8 cellular contexts compared by ENCODE assay signal in genomic region chr9:75186767-75187380, GRCh38.
DNase-seq lines count a peak whose midpoint lies in the region; ATAC-seq and TF ChIP-seq lines count a peak whose summit lies in the region.

No MANE protein-coding gene starts in this region.

- H3K4me3 Mint-ChIP-seq in activated CD8-positive, alpha-beta T cell treated with anti-CD3 and anti-CD28 coated beads for 36 hours = no peak overlapping the region
- no peak overlapping the region for H3K4me3 Mint-ChIP-seq in activated CD8-positive, alpha-beta T cell treated with anti-CD3 and anti-CD28 coated beads, Interleukin-2, amount 10 ng/mL, durations not matched to agents 7 days and 5 days
- H3K4me3 Mint-ChIP-seq in activated naive CD8-positive, alpha-beta T cell treated with anti-CD3 and anti-CD28 coated beads, Interleukin-2, amount 50 U/mL, for 24 hours = no peak overlapping the region

- H3K4me1 ChIP-seq in Peyer's patch = no peaks in the 10 kb centered on the region
- H3K4me1 ChIP-seq in thyroid gland = no peaks in the 10 kb centered on the region

- H3K4me1 Mint-ChIP-seq in activated CD8-positive, alpha-beta T cell treated with anti-CD3 and anti-CD28 coated beads for 36 hours (ENCODE audit: low read depth) = peaks cover 22% of the 10 kb centered on the region
- peaks cover 22% of the 10 kb centered on the region for H3K4me1 Mint-ChIP-seq in activated CD8-positive, alpha-beta T cell treated with anti-CD3 and anti-CD28 coated beads, Interleukin-2, amount 10 ng/mL, durations not matched to agents 7 days and 5 days (ENCODE audit: low read depth)
- H3K4me1 Mint-ChIP-seq in activated naive CD8-positive, alpha-beta T cell treated with anti-CD3 and anti-CD28 coated beads, Interleukin-2, amount 50 U/mL, for 24 hours = peaks cover 8% of the 10 kb centered on the region

- H3K27me3 ChIP-seq in Peyer's patch (no peaks in the 10 kb centered on the region), thyroid gland (no peaks in the 10 kb centered on the region)

- POLR2A ChIA-PET in activated CD8-positive, alpha-beta T cell treated with anti-CD3 and anti-CD28 coated beads for 36 hours (lab: Charles Lee) = no interaction called here
- POLR2A ChIA-PET in activated CD8-positive, alpha-beta T cell treated with anti-CD3 and anti-CD28 coated beads, Interleukin-2, amount 10 ng/mL, durations not matched to agents 7 days and 5 days (lab: Charles Lee) = no interaction called here

- no peak for DNase-seq in activated CD8-positive, alpha-beta T cell treated with anti-CD3 and anti-CD28 coated beads for 36 hours
- DNase-seq in activated CD8-positive, alpha-beta T cell treated with anti-CD3 and anti-CD28 coated beads, Interleukin-2, amount 10 ng/mL, durations not matched to agents 7 days and 5 days = no peak
- DNase-seq in Peyer's patch (no peak), fibroblast of pulmonary artery (ENCODE audit: low read depth) (peak; percentile 49), thyroid gland (no peak), anterior cingulate cortex (lab: John Stamatoyannopoulos, UW) (no peak)
- DNase-seq in activated naive CD8-positive, alpha-beta T cell treated with anti-CD3 and anti-CD28 coated beads, Interleukin-2, amount 50 U/mL, for 24 hours = no peak

- no peaks in the 10 kb centered on the region for H3K27me3 Mint-ChIP-seq in activated CD8-positive, alpha-beta T cell treated with anti-CD3 and anti-CD28 coated beads for 36 hours
- peaks cover 3% of the 10 kb centered on the region for H3K27me3 Mint-ChIP-seq in activated CD8-positive, alpha-beta T cell treated with anti-CD3 and anti-CD28 coated beads, Interleukin-2, amount 10 ng/mL, durations not matched to agents 7 days and 5 days (ENCODE audit: low read depth)
- H3K27me3 Mint-ChIP-seq in activated naive CD8-positive, alpha-beta T cell treated with anti-CD3 and anti-CD28 coated beads, Interleukin-2, amount 50 U/mL, for 24 hours = no peaks in the 10 kb centered on the region

- H3K4me3 ChIP-seq in Peyer's patch (no peak overlapping the region), fibroblast of pulmonary artery (replicated peaks; ENCODE audit: low read depth, low read length) (no peak overlapping the region), thyroid gland (replicated peaks in 1 of 3) (no peak overlapping the region)

- WGBS in thyroid gland, 2 donors = 24 to 28% methylated on average over 4 of the region's 4 CpGs

- H3K9me3 Mint-ChIP-seq in activated CD8-positive, alpha-beta T cell treated with anti-CD3 and anti-CD28 coated beads for 36 hours = no peaks in the 10 kb centered on the region
- no peaks in the 10 kb centered on the region for H3K9me3 Mint-ChIP-seq in activated CD8-positive, alpha-beta T cell treated with anti-CD3 and anti-CD28 coated beads, Interleukin-2, amount 10 ng/mL, durations not matched to agents 7 days and 5 days (ENCODE audit: insufficient read depth)
- no peaks in the 10 kb centered on the region for H3K9me3 Mint-ChIP-seq in activated naive CD8-positive, alpha-beta T cell treated with anti-CD3 and anti-CD28 coated beads, Interleukin-2, amount 50 U/mL, for 24 hours

- H3K36me3 ChIP-seq in Peyer's patch (no peaks in the 10 kb centered on the region), thyroid gland (no peaks in the 10 kb centered on the region)

- peak; percentile 92 for TF ChIP-seq CTCF in activated CD8-positive, alpha-beta T cell treated with anti-CD3 and anti-CD28 coated beads for 36 hours (IDR thresholded peaks at IDR 0.05)
- TF ChIP-seq CTCF in Peyer's patch (IDR thresholded peaks at IDR 0.05) = peak; percentile 73 to 91 (median 80)
- TF ChIP-seq CTCF in fibroblast of pulmonary artery (IDR thresholded peaks at IDR 0.05; ENCODE audit: low read length, missing control alignments) = peak; percentile 89
- TF ChIP-seq CTCF in thyroid gland (IDR thresholded peaks at IDR 0.05) = peak; percentile 21 to 97 (median 86)

- no peaks in the 10 kb centered on the region for H3K36me3 Mint-ChIP-seq in activated CD8-positive, alpha-beta T cell treated with anti-CD3 and anti-CD28 coated beads for 36 hours (ENCODE audit: low read depth)
- peaks cover 4% of the 10 kb centered on the region for H3K36me3 Mint-ChIP-seq in activated CD8-positive, alpha-beta T cell treated with anti-CD3 and anti-CD28 coated beads, Interleukin-2, amount 10 ng/mL, durations not matched to agents 7 days and 5 days (ENCODE audit: low read depth)
- H3K36me3 Mint-ChIP-seq in activated naive CD8-positive, alpha-beta T cell treated with anti-CD3 and anti-CD28 coated beads, Interleukin-2, amount 50 U/mL, for 24 hours (ENCODE audit: low read depth) = peaks cover 3% of the 10 kb centered on the region

- ATAC-seq in activated CD8-positive, alpha-beta T cell treated with anti-CD3 and anti-CD28 coated beads for 36 hours = no peak
- no peak for ATAC-seq in activated CD8-positive, alpha-beta T cell treated with anti-CD3 and anti-CD28 coated beads, Interleukin-2, amount 10 ng/mL, durations not matched to agents 7 days and 5 days
- ATAC-seq in activated naive CD8-positive, alpha-beta T cell treated with anti-CD3 and anti-CD28 coated beads, Interleukin-2, amount 50 U/mL, for 24 hours = no peak
- no peak for ATAC-seq in GM18520 (IDR thresholded peaks at IDR 0.05; ENCODE audit: unreplicated experiment)

- TF ChIP-seq POLR2A in Peyer's patch (IDR thresholded peaks at IDR 0.05) (no peak), thyroid gland (IDR thresholded peaks at IDR 0.05) (no peak)

- H3K9me3 ChIP-seq in Peyer's patch = no peaks in the 10 kb centered on the region
- no peaks in the 10 kb centered on the region for H3K9me3 ChIP-seq in thyroid gland

- no peak overlapping the region for H3K27ac ChIP-seq in Peyer's patch
- no peak overlapping the region for H3K27ac ChIP-seq in thyroid gland

- H3K27ac Mint-ChIP-seq in activated CD8-positive, alpha-beta T cell treated with anti-CD3 and anti-CD28 coated beads for 36 hours = no peak overlapping the region
- H3K27ac Mint-ChIP-seq in activated CD8-positive, alpha-beta T cell treated with anti-CD3 and anti-CD28 coated beads, Interleukin-2, amount 10 ng/mL, durations not matched to agents 7 days and 5 days = no peak overlapping the region
- H3K27ac Mint-ChIP-seq in activated naive CD8-positive, alpha-beta T cell treated with anti-CD3 and anti-CD28 coated beads, Interleukin-2, amount 50 U/mL, for 24 hours = no peak overlapping the region

- CTCF ChIA-PET in activated CD8-positive, alpha-beta T cell treated with anti-CD3 and anti-CD28 coated beads for 36 hours (lab: Charles Lee) = interaction anchor here (0.8 to 3.2 kb wide), 9 partner anchors 9 to 73 kb away, joined by 3 to 31 read pairs (median 12); no protein-coding TSS in a partner anchor
- CTCF ChIA-PET in activated CD8-positive, alpha-beta T cell treated with anti-CD3 and anti-CD28 coated beads, Interleukin-2, amount 10 ng/mL, durations not matched to agents 7 days and 5 days (lab: Charles Lee) = interaction anchor here (1.9 to 3.3 kb wide), 4 partner anchors 9 to 52 kb away, joined by 7 to 77 read pairs (median 20); no protein-coding TSS in a partner anchor

- intact Hi-C loops in activated CD8-positive, alpha-beta T cell treated with anti-CD3 and anti-CD28 coated beads for 36 hours (cut with micrococcal nuclease) = no loop called here
- intact Hi-C loops in thyroid gland (cut with DNase I) = no loop called here
